ENCODE assay signal across 16 cellular contexts in genomic region chrX:21770631-21771321, GRCh38. TPM values are rescaled to one million over a fixed set of nuclear protein-coding genes. Genes with fewer than 3 reads are reported as not detected.
A peak's percentile ranks its signal among the peaks of the same experiment; 100 is the strongest.
DNase-seq lines count a peak whose midpoint lies in the region; ATAC-seq, FAIRE-seq and TF ChIP-seq lines count a peak whose summit lies in the region.
"Had no signal": no experiment of that assay in that cellular context is flagged by ENCODE, and none has a peak within 500 bp of the region (broad histone marks: within the 10 kb centered on the region; RNA-seq: fewer than 3 reads in every experiment).

No MANE protein-coding gene starts in this region.

- no peak overlapping the region for H3K27ac ChIP-seq in astrocyte (ENCODE audit: low read depth, low read length)
- H3K27ac ChIP-seq in osteoblast (ENCODE audit: low read depth, low read length), result no peak overlapping the region
- H3K27ac ChIP-seq in suprapubic skin, result no peak overlapping the region
- H3K27ac ChIP-seq: tibial artery had no signal

- H3K27me3 ChIP-seq in astrocyte (ENCODE audit: insufficient read depth, low read length) (no peaks in the 10 kb centered on the region), osteoblast (ENCODE audit: insufficient read depth, low read length) (no peaks in the 10 kb centered on the region), suprapubic skin (no peaks in the 10 kb centered on the region)
- H3K27me3 ChIP-seq: tibial artery had no signal

- no peak for TF ChIP-seq EP300 in suprapubic skin (IDR thresholded peaks at IDR 0.05)

- H3K27me3 Mint-ChIP-seq in astrocyte (ENCODE audit: low read depth, unreplicated experiment), result no peaks in the 10 kb centered on the region

- TF ChIP-seq POLR2A in suprapubic skin (IDR thresholded peaks at IDR 0.05), result no peak

- H4K20me1 ChIP-seq in astrocyte (ENCODE audit: insufficient read depth, low read length), result no peaks in the 10 kb centered on the region
- H4K20me1 ChIP-seq in osteoblast (ENCODE audit: insufficient read depth, low read length), result no peaks in the 10 kb centered on the region

- H3K9ac ChIP-seq in astrocyte (ENCODE audit: low read length), result no peak overlapping the region

- H3K4me1 ChIP-seq in astrocyte (ENCODE audit: insufficient read depth, low read length), result no peaks in the 10 kb centered on the region
- H3K4me1 ChIP-seq in osteoblast (ENCODE audit: insufficient read depth, low read length), result no peaks in the 10 kb centered on the region
- H3K4me1 ChIP-seq in suprapubic skin, result no peaks in the 10 kb centered on the region
- H3K4me1 ChIP-seq: tibial artery had no signal

- no peak overlapping the region for H2AFZ ChIP-seq in astrocyte (ENCODE audit: low read depth, low read length)
- H2AFZ ChIP-seq in osteoblast (ENCODE audit: low read length), result no peak overlapping the region

- no peak for ATAC-seq in HG02870 (IDR thresholded peaks at IDR 0.05; ENCODE audit: unreplicated experiment)

- H3K4me3 ChIP-seq in astrocyte (ENCODE audit: insufficient read depth, low read depth, low read length) (no peak overlapping the region), osteoblast (ENCODE audit: insufficient read depth, low read length) (no peak overlapping the region), suprapubic skin (no peak overlapping the region)
- H3K4me3 ChIP-seq: tibial artery had no signal

- peaks cover 4% of the 10 kb centered on the region for H3K9me3 Mint-ChIP-seq in astrocyte (ENCODE audit: unreplicated experiment)

- TF ChIP-seq CTCF in astrocyte (IDR thresholded peaks at IDR 0.05; ENCODE audit: insufficient read depth, low read depth, low read length) (no peak), osteoblast (IDR thresholded peaks at IDR 0.05; ENCODE audit: extremely low read depth, low read depth, low read length) (no peak), suprapubic skin (IDR thresholded peaks at IDR 0.05) (no peak)

- no peaks in the 10 kb centered on the region for H3K9me3 ChIP-seq in astrocyte (ENCODE audit: insufficient read depth, low read depth, low read length)
- no peaks in the 10 kb centered on the region for H3K9me3 ChIP-seq in osteoblast (ENCODE audit: low read depth, low read length)
- H3K9me3 ChIP-seq in suprapubic skin, result no peaks in the 10 kb centered on the region
- H3K9me3 ChIP-seq: tibial artery had no signal

- no peak overlapping the region for H3K27ac Mint-ChIP-seq in astrocyte (ENCODE audit: unreplicated experiment)

- H3K36me3 Mint-ChIP-seq in astrocyte (ENCODE audit: low read depth, unreplicated experiment), result no peaks in the 10 kb centered on the region

- no peak overlapping the region for H3K4me2 ChIP-seq in astrocyte (ENCODE audit: low read length)
- no peak overlapping the region for H3K4me2 ChIP-seq in osteoblast (ENCODE audit: insufficient read depth, low read length)

- H3K4me1 Mint-ChIP-seq in astrocyte (ENCODE audit: low read depth, unreplicated experiment), result no peaks in the 10 kb centered on the region

- DNase-seq in NCI-H2029 treated with DMSO at 0.1 percent for 48 hours (lab: John Stamatoyannopoulos, UW) (peak; percentile 22), NCI-H2029 (lab: John Stamatoyannopoulos, UW) (no peak), NAMALWA (ENCODE audit: low spot score) (peak; percentile 1), astrocyte (ENCODE audit: low read depth) (peak; percentile 3), osteoblast (ENCODE audit: insufficient read length, low spot score, missing footprints) (peak; percentile 3), suprapubic skin (ENCODE audit: low spot score in 2 of 2) (no peak), putamen (ENCODE audit: low spot score) (no peak)
- DNase-seq: ACHN, activated gamma-delta T cell, NCI-H1436 treated with DMSO at 0.1 percent for 48 hours, nucleus accumbens, T-helper 2 cell, tibial artery had no signal

- H3K4me3 Mint-ChIP-seq in astrocyte (ENCODE audit: unreplicated experiment), result no peak overlapping the region

- no peaks in the 10 kb centered on the region for H3K36me3 ChIP-seq in astrocyte (ENCODE audit: insufficient read depth, low read length)
- H3K36me3 ChIP-seq in osteoblast (ENCODE audit: insufficient read depth, low read length), result no peaks in the 10 kb centered on the region
- no peaks in the 10 kb centered on the region for H3K36me3 ChIP-seq in suprapubic skin
- H3K36me3 ChIP-seq: tibial artery had no signal

- no peak for FAIRE-seq in astrocyte (lab: Jason Lieb, UNC)
- FAIRE-seq: endothelial cell of umbilical vein had no signal

- H3K79me2 ChIP-seq in astrocyte (ENCODE audit: insufficient read depth, low read length), result no peaks in the 10 kb centered on the region
- no peaks in the 10 kb centered on the region for H3K79me2 ChIP-seq in osteoblast (ENCODE audit: insufficient read depth, low read length)

- 77% methylated on average over 7 of the region's 10 CpGs for WGBS in suprapubic skin

RNA-seq across cellular contexts. Expression of gene SMPX, which starts 12.9 kb away (rescaled TPM):
- total RNA-seq in astrocyte (not detected in 2 replicates), osteoblast (not detected in 2 replicates), suprapubic skin (not detected)
- total RNA-seq: endothelial cell of umbilical vein, lung microvascular endothelial cell had no signal

Comparison
In these comparisons a context has a peak if more than half of its experiments do, and no peak if none do; other contexts are left out.
1. DNase-seq: peak in NCI-H2029 treated with DMSO at 0.1 percent for 48 hours (single experiment), NAMALWA (single experiment), astrocyte (single experiment) and osteoblast (single experiment); none in NCI-H2029 (single experiment), suprapubic skin (0 of 2) and putamen (single experiment).